Comparison of ENCODE assay signal across 15 cellular contexts in the genomic region with DNA sequence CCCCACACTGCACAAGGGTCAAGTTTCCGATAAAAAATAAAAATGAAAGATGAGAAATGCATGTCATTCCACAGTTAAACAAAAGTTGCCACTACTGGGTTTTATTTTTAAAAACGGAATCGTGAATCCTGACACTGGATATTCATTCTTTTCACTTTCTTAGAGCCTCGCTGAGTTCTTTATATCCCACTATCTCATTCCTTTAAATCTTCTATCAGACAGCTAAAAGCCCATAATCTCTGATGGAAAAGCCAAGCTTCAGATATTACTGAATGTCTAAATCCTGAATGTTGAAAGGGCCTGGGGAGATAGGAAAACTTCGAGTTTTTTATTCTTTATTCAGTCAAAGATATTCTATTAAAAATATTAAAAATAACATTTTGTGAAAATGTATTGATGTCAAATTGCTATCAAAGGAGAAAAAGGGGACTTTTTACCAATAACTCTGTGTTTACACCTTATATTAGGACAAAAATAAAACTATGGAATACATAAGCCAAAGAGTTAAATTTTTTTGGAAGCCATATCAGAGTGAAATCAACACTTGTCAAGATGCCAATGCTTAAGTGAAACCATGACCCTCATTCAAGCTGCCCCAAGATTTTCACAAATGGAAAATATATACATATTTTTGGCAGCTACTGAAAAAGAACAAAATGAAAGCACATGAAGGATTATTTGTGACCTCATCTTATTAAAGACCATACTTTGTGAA. TPM values are rescaled to one million over a fixed set of nuclear protein-coding genes. Genes with fewer than 3 reads are reported as not detected.
DNase-seq lines count a peak whose midpoint lies in the region; ATAC-seq and TF ChIP-seq lines count a peak whose summit lies in the region.
"Had no signal": no experiment of that assay in that cellular context is flagged by ENCODE, and none has a peak within 500 bp of the region (broad histone marks: within the 10 kb centered on the region; RNA-seq: fewer than 3 reads in every experiment).

No MANE protein-coding gene starts in this region.

- DNase-seq in NCI-H446 (lab: John Stamatoyannopoulos, UW) (peak; percentile 79 to 85), Panc1 (ENCODE audit: low read depth, low spot score) (no peak), fibroblast of the aortic adventitia (ENCODE audit: low read depth) (peak; percentile 43), osteoblast (ENCODE audit: insufficient read length, low spot score, missing footprints) (peak; percentile 52), ascending aorta (ENCODE audit: low spot score in 2 of 2) (no peak)
- no peak for DNase-seq in activated naive CD4-positive, alpha-beta T cell (lab: John Stamatoyannopoulos, UW)
- DNase-seq: GDM1, GOT3, NCI-H1105, NCI-H510A treated with DMSO at 0.1 percent for 48 hours, NCI-H774, OCI-M1, SHP77 had no signal

- BruUV-seq in Panc1 (replicated peaks; lab: Mats Ljungman, UMichigan) = TSS peak; percentile 12

- H3K36me3 ChIP-seq in Panc1 (ENCODE audit: control insufficient read depth, insufficient read depth, low read length) (peaks cover 11% of the 10 kb centered on the region), osteoblast (ENCODE audit: insufficient read depth, low read length) (peaks cover 15% of the 10 kb centered on the region), ascending aorta (peaks cover 0 to 12% of the 10 kb centered on the region in 2 donors)

- H2AFZ ChIP-seq in osteoblast (ENCODE audit: low read length) = no peak overlapping the region

- H3K79me2 ChIP-seq in osteoblast (ENCODE audit: insufficient read depth, low read length) = peaks cover 43% of the 10 kb centered on the region

- no peak overlapping the region for H3K4me3 ChIP-seq in Panc1 (ENCODE audit: low read depth in 2 of 2, low read length in 2 of 2)
- no peak overlapping the region for H3K4me3 ChIP-seq in fibroblast of the aortic adventitia (ENCODE audit: low read depth, low read length)
- no peak overlapping the region for H3K4me3 ChIP-seq in osteoblast (ENCODE audit: insufficient read depth, low read length)
- H3K4me3 ChIP-seq in ascending aorta = no peak overlapping the region
- H3K4me3 ChIP-seq: SK-N-MC had no signal

- peak overlapping the region; percentile 26 for H3K4me2 ChIP-seq in osteoblast (ENCODE audit: insufficient read depth, low read length)

- H3K27me3 ChIP-seq in Panc1 (ENCODE audit: control insufficient read depth, insufficient read depth, low read length) (no peaks in the 10 kb centered on the region), osteoblast (ENCODE audit: insufficient read depth, low read length) (no peaks in the 10 kb centered on the region), ascending aorta (no peaks in the 10 kb centered on the region)

- ATAC-seq in Panc1 (no peak), GM21786 (IDR thresholded peaks at IDR 0.05; ENCODE audit: unreplicated experiment) (no peak)

- POLR2A ChIA-PET in Panc1 (lab: Charles Lee) = no interaction called here

- peaks cover 5% of the 10 kb centered on the region for H4K20me1 ChIP-seq in osteoblast (ENCODE audit: insufficient read depth, low read length)

- H3K9me3 ChIP-seq in Panc1 (ENCODE audit: control insufficient read depth, insufficient read depth, low read depth, low read length) (no peaks in the 10 kb centered on the region), osteoblast (ENCODE audit: low read depth, low read length) (no peaks in the 10 kb centered on the region), ascending aorta (no peaks in the 10 kb centered on the region)

- intact Hi-C loops in Panc1 (cut with micrococcal nuclease; ENCODE audit: unreplicated experiment) (no loop called here), ascending aorta (cut with DNase I) (no loop called here)

- CTCF ChIA-PET in Panc1 (lab: Charles Lee) = no interaction called here

- TF ChIP-seq CTCF in Panc1 (IDR thresholded peaks at IDR 0.05) (no peak), fibroblast of the aortic adventitia (IDR thresholded peaks at IDR 0.05; ENCODE audit: insufficient read depth, low read length) (no peak), osteoblast (IDR thresholded peaks at IDR 0.05; ENCODE audit: extremely low read depth, low read depth, low read length) (no peak), ascending aorta (IDR thresholded peaks at IDR 0.05) (no peak)

- H3K4me1 ChIP-seq in Panc1 (ENCODE audit: control insufficient read depth, insufficient read depth, low read length) = no peaks in the 10 kb centered on the region
- H3K4me1 ChIP-seq in osteoblast (ENCODE audit: insufficient read depth, low read length) = peaks cover 21% of the 10 kb centered on the region
- H3K4me1 ChIP-seq in ascending aorta = no peaks in the 10 kb centered on the region

- in situ Hi-C loops in Panc1 (cut with HindIII; ENCODE audit: low pct_unique_long_range_greater_than_20kb, low sequenced_read_pairs) = no loop called here

- H3K27ac ChIP-seq in Panc1 (ENCODE audit: low read length) (no peak overlapping the region), osteoblast (ENCODE audit: low read depth, low read length) (no peak overlapping the region), ascending aorta (no peak overlapping the region)
- H3K27ac ChIP-seq: SK-N-MC had no signal

RNA-seq across cellular contexts. Expression of gene RIOX2, which starts 11.5 kb away (rescaled TPM):
- total RNA-seq in Panc1 (2021; ENCODE audit: unreplicated experiment) = 44.1 TPM
- polyA plus RNA-seq in Panc1 (2012; ENCODE audit: insufficient read length) = 33.1 TPM
- total RNA-seq in fibroblast of the aortic adventitia (ENCODE audit: low replicate concordance) = 7.5 and 32.7 TPM in 2 replicates
- 27.1 and 28.0 TPM in 2 replicates for total RNA-seq in osteoblast
- 21.3 TPM for total RNA-seq in ascending aorta

Comparison
In these comparisons a context has a peak if more than half of its experiments do, and no peak if none do; other contexts are left out.
1. DNase-seq: peak in NCI-H446 (2 of 2), fibroblast of the aortic adventitia (single experiment) and osteoblast (single experiment); none in Panc1 (single experiment), ascending aorta (0 of 2) and activated naive CD4-positive, alpha-beta T cell (0 of 4).